In genomic region chrX:19487520-19488200, GRCh38 we compare ENCODE assay signal across 22 cellular contexts. TPM values are rescaled to one million over a fixed set of nuclear protein-coding genes. Genes with fewer than 3 reads are reported as not detected.
DNase-seq lines count a peak whose midpoint lies in the region; ATAC-seq and TF ChIP-seq lines count a peak whose summit lies in the region.
"Had no signal": no experiment of that assay in that cellular context is flagged by ENCODE, and none has a peak within 500 bp of the region (broad histone marks: within the 10 kb centered on the region; RNA-seq: fewer than 3 reads in every experiment).

No MANE protein-coding gene starts in this region.

- H3K9ac ChIP-seq in DND-41 (ENCODE audit: low read depth, low read length), result no peak overlapping the region
- no peak overlapping the region for H3K9ac ChIP-seq in colonic mucosa (ENCODE audit: low read depth in 2 of 2, low read length in 2 of 2)
- H3K9ac ChIP-seq: BLaER1 treated with 17β-estradiol and CSF1 and Interleukin-3, amounts not matched to agents 10 nM and 100 nM had no signal

- intact Hi-C loops in colonic mucosa (cut with DNase I), result no loop called here

- H3K79me2 ChIP-seq in DND-41 (ENCODE audit: insufficient read depth, low read length), result no peaks in the 10 kb centered on the region

- H2AFZ ChIP-seq in DND-41 (ENCODE audit: low read depth, low read length), result no peak overlapping the region

- H3K27ac ChIP-seq in DND-41 (ENCODE audit: low read length) (0 out of 2 replicates have a peak overlapping the region, but pooled peaks have one; percentile 74), colonic mucosa (no peak overlapping the region)
- H3K27ac ChIP-seq: BLaER1 treated with 17β-estradiol and CSF1 and Interleukin-3, amounts not matched to agents 10 nM and 100 nM; SJSA1 had no signal

- H3K4me1 ChIP-seq in DND-41 (ENCODE audit: insufficient read depth, low read length) (peaks cover 18% of the 10 kb centered on the region), colonic mucosa (no peaks in the 10 kb centered on the region)
- H3K4me1 ChIP-seq: Caco-2, SJSA1 had no signal

- H3K9me3 ChIP-seq in DND-41 (ENCODE audit: insufficient read depth, low read length, severe bottlenecking) (no peaks in the 10 kb centered on the region), colonic mucosa (no peaks in the 10 kb centered on the region)
- H3K9me3 ChIP-seq: BLaER1 treated with 17β-estradiol and CSF1 and Interleukin-3, amounts not matched to agents 10 nM and 100 nM; Caco-2; SJSA1 had no signal

- no peak overlapping the region for H3K4me3 ChIP-seq in DND-41 (ENCODE audit: low read depth in 1 of 2, low read length in 2 of 2)
- H3K4me3 ChIP-seq in colonic mucosa, result no peak overlapping the region
- H3K4me3 ChIP-seq: BLaER1 treated with 17β-estradiol and CSF1 and Interleukin-3, amounts not matched to agents 10 nM and 100 nM; SJSA1 had no signal

- no peaks in the 10 kb centered on the region for H3K27me3 ChIP-seq in DND-41 (ENCODE audit: insufficient read depth, low read length, poor library complexity)
- H3K27me3 ChIP-seq in colonic mucosa, result no peaks in the 10 kb centered on the region
- H3K27me3 ChIP-seq: BLaER1 treated with 17β-estradiol and CSF1 and Interleukin-3, amounts not matched to agents 10 nM and 100 nM; SJSA1 had no signal

- H3K27ac Mint-ChIP-seq in stimulated activated effector memory CD8-positive, alpha-beta T cell treated with anti-CD3 and anti-CD28 coated beads, Interleukin-12 subunit alpha, Interleukin-12 subunit beta, amount 100 ng/mL, for 72 hours, result no peak overlapping the region
- H3K27ac Mint-ChIP-seq: CD4-positive, alpha-beta memory T cell had no signal

- H4K20me1 ChIP-seq in DND-41 (ENCODE audit: insufficient read depth, low read length), result no peaks in the 10 kb centered on the region
- H4K20me1 ChIP-seq: BLaER1 treated with 17β-estradiol and CSF1 and Interleukin-3, amounts not matched to agents 10 nM and 100 nM had no signal

- peaks cover 4% of the 10 kb centered on the region for H3K4me1 Mint-ChIP-seq in stimulated activated effector memory CD8-positive, alpha-beta T cell treated with anti-CD3 and anti-CD28 coated beads, Interleukin-12 subunit alpha, Interleukin-12 subunit beta, amount 100 ng/mL, for 72 hours

- no peak overlapping the region for H3K4me2 ChIP-seq in DND-41 (ENCODE audit: insufficient read depth, low read length)

- no peaks in the 10 kb centered on the region for H3K9me3 Mint-ChIP-seq in stimulated activated effector memory CD8-positive, alpha-beta T cell treated with anti-CD3 and anti-CD28 coated beads, Interleukin-12 subunit alpha, Interleukin-12 subunit beta, amount 100 ng/mL, for 72 hours
- H3K9me3 Mint-ChIP-seq: CD4-positive, alpha-beta memory T cell had no signal

- no peak overlapping the region for H3K4me3 Mint-ChIP-seq in stimulated activated effector memory CD8-positive, alpha-beta T cell treated with anti-CD3 and anti-CD28 coated beads, Interleukin-12 subunit alpha, Interleukin-12 subunit beta, amount 100 ng/mL, for 72 hours
- H3K4me3 Mint-ChIP-seq: CD4-positive, alpha-beta memory T cell had no signal

- H3K36me3 ChIP-seq in DND-41 (ENCODE audit: insufficient read depth, low read length), result no peaks in the 10 kb centered on the region
- H3K36me3 ChIP-seq in colonic mucosa, result no peaks in the 10 kb centered on the region
- H3K36me3 ChIP-seq: BLaER1 treated with 17β-estradiol and CSF1 and Interleukin-3, amounts not matched to agents 10 nM and 100 nM; SJSA1 had no signal

- no peak for ATAC-seq in DND-41 (ENCODE audit: insufficient read depth, low read depth)
- no peak for ATAC-seq in stimulated activated effector memory CD8-positive, alpha-beta T cell treated with anti-CD3 and anti-CD28 coated beads, Interleukin-12 subunit alpha, Interleukin-12 subunit beta, amount 100 ng/mL, for 72 hours

- no peaks in the 10 kb centered on the region for H3K36me3 Mint-ChIP-seq in stimulated activated effector memory CD8-positive, alpha-beta T cell treated with anti-CD3 and anti-CD28 coated beads, Interleukin-12 subunit alpha, Interleukin-12 subunit beta, amount 100 ng/mL, for 72 hours
- H3K36me3 Mint-ChIP-seq: CD4-positive, alpha-beta memory T cell had no signal

- no peak for TF ChIP-seq CTCF in DND-41 (IDR thresholded peaks at IDR 0.05; ENCODE audit: borderline replicate concordance, extremely low read depth, low read length, poor library complexity, severe bottlenecking)
- TF ChIP-seq CTCF in colonic mucosa (IDR thresholded peaks at IDR 0.05), result no peak

- DNase-seq in DND-41 (no peak), colonic mucosa (peak; percentile 41), left kidney (ENCODE audit: low read depth, low spot score) (peak; percentile 8), renal cortical epithelial cell (ENCODE audit: low read depth) (peak; percentile 29), NCI-H2029 treated with DMSO at 0.1 percent for 48 hours (lab: John Stamatoyannopoulos, UW) (no peak), NCI-H1092 treated with DMSO at 0.1 percent for 48 hours (lab: John Stamatoyannopoulos, UW) (no peak)
- no peak for DNase-seq in activated CD8-positive, alpha-beta memory T cell treated with anti-CD3 and anti-CD28 coated beads for 24 hours
- no peak for DNase-seq in stimulated activated effector memory CD8-positive, alpha-beta T cell treated with anti-CD3 and anti-CD28 coated beads, Interleukin-12 subunit alpha, Interleukin-12 subunit beta, amount 100 ng/mL, for 72 hours (ENCODE audit: low spot score in 2 of 2)
- DNase-seq: Caco-2; CD4-positive, alpha-beta memory T cell; DMS153; EL; H7; NCI-H1417 treated with DMSO at 0.1 percent for 48 hours; NCI-H1930; NCI-H2171; NCI-H345; NCI-H526; OCI-M1 had no signal

RNA-seq across cellular contexts. Expression of gene MAP3K15, which starts 27.6 kb away (rescaled TPM):
- total RNA-seq in colonic mucosa (under 1 TPM in 1 of 2 donors, not detected in 1; 0.25 TPM), renal cortical epithelial cell (1.3 and 1.7 TPM in 2 replicates)
- total RNA-seq: CD4-positive, alpha-beta memory T cell; MCF 10A; SJSA1 had no signal

Comparison
In these comparisons a context has a peak if more than half of its experiments do, and no peak if none do; other contexts are left out.
1. DNase-seq: peak in colonic mucosa (single experiment), left kidney (single experiment) and renal cortical epithelial cell (single experiment); none in DND-41 (single experiment), activated CD8-positive, alpha-beta memory T cell treated with anti-CD3 and anti-CD28 coated beads for 24 hours (single experiment), stimulated activated effector memory CD8-positive, alpha-beta T cell treated with anti-CD3 and anti-CD28 coated beads, Interleukin-12 subunit alpha, Interleukin-12 subunit beta, amount 100 ng/mL, for 72 hours (0 of 2), NCI-H2029 treated with DMSO at 0.1 percent for 48 hours (single experiment) and NCI-H1092 treated with DMSO at 0.1 percent for 48 hours (single experiment).